ENCODE assay signal across 8 cellular contexts in genomic region chr6:26215200-26216014, GRCh38.
DNase-seq lines count a peak whose midpoint lies in the region; ATAC-seq lines count a peak whose summit lies in the region.

No MANE protein-coding gene starts in this region.

- no peak overlapping the region for H3K4me3 Mint-ChIP-seq in activated T-cell treated with anti-CD3 and anti-CD28 coated beads, Interleukin-2, amount 50 U/mL, for 72 hours
- no peak overlapping the region for H3K4me3 Mint-ChIP-seq in naive thymus-derived CD8-positive, alpha-beta T cell

- H3K36me3 ChIP-seq in ectodermal cell (ENCODE audit: control insufficient read depth, insufficient read depth, low read length), result no peaks in the 10 kb centered on the region

- no peaks in the 10 kb centered on the region for H3K9me3 Mint-ChIP-seq in activated T-cell treated with anti-CD3 and anti-CD28 coated beads, Interleukin-2, amount 50 U/mL, for 72 hours
- H3K9me3 Mint-ChIP-seq in naive thymus-derived CD8-positive, alpha-beta T cell, result peaks cover 0 to 5% (median 0%) of the 10 kb centered on the region in 9 donors

- peak overlapping the region; percentile 84 for H3K4me3 ChIP-seq in ectodermal cell (ENCODE audit: insufficient read depth, low read depth, low read length)

- POLR2A ChIA-PET in naive thymus-derived CD8-positive, alpha-beta T cell (lab: Charles Lee), result interaction anchor here (0.6 to 17.5 kb wide), 42 partner anchors 10 to 1678 kb away, joined by 3 to 669 read pairs (median 10); partner anchors contain the start of gene HMGN4

- H3K27me3 ChIP-seq in ectodermal cell (ENCODE audit: control insufficient read depth, insufficient read depth, low read length, poor library complexity, severe bottlenecking), result no peaks in the 10 kb centered on the region

- ATAC-seq in activated T-cell treated with anti-CD3 and anti-CD28 coated beads, Interleukin-2, amount 50 U/mL, for 72 hours (replicated peaks in 1 of 2), result peak; percentile 7 to 16
- ATAC-seq in naive thymus-derived CD8-positive, alpha-beta T cell, result peak in 1 of 2 donors; percentile 13
- ATAC-seq in GM18502 (IDR thresholded peaks at IDR 0.05; ENCODE audit: poor library complexity, unreplicated experiment), result no peak
- no peak for ATAC-seq in HG03432 (IDR thresholded peaks at IDR 0.05; ENCODE audit: unreplicated experiment)

- no peaks in the 10 kb centered on the region for H3K27me3 Mint-ChIP-seq in activated T-cell treated with anti-CD3 and anti-CD28 coated beads, Interleukin-2, amount 50 U/mL, for 72 hours (ENCODE audit: low read depth)
- no peaks in the 10 kb centered on the region for H3K27me3 Mint-ChIP-seq in naive thymus-derived CD8-positive, alpha-beta T cell

- WGBS in ectodermal cell, 2 experiments, result 14 to 16% methylated on average over 30 of the region's 30 CpGs

- H3K36me3 Mint-ChIP-seq in activated T-cell treated with anti-CD3 and anti-CD28 coated beads, Interleukin-2, amount 50 U/mL, for 72 hours (ENCODE audit: insufficient read depth in 2 of 2), result peaks cover 0 to 1% of the 10 kb centered on the region in 2 donors
- H3K36me3 Mint-ChIP-seq in naive thymus-derived CD8-positive, alpha-beta T cell, result no peaks in the 10 kb centered on the region

- H3K27ac Mint-ChIP-seq in activated T-cell treated with anti-CD3 and anti-CD28 coated beads, Interleukin-2, amount 50 U/mL, for 72 hours, result no peak overlapping the region
- H3K27ac Mint-ChIP-seq in naive thymus-derived CD8-positive, alpha-beta T cell, result peak overlapping the region in 1 of 10 donors; percentile 37

- peak overlapping the region; percentile 99 for H3K27ac ChIP-seq in ectodermal cell (ENCODE audit: insufficient read depth, low read depth, low read length, poor library complexity, severe bottlenecking)

- no peaks in the 10 kb centered on the region for H3K9me3 ChIP-seq in ectodermal cell (ENCODE audit: control insufficient read depth, low read length)

- peaks cover 12% of the 10 kb centered on the region for H3K4me1 Mint-ChIP-seq in activated T-cell treated with anti-CD3 and anti-CD28 coated beads, Interleukin-2, amount 50 U/mL, for 72 hours (ENCODE audit: low read depth)
- H3K4me1 Mint-ChIP-seq in naive thymus-derived CD8-positive, alpha-beta T cell, result peaks cover 0 to 11% (median 6%) of the 10 kb centered on the region in 4 donors

- DNase-seq in activated T-cell treated with anti-CD3 and anti-CD28 coated beads, Interleukin-2, amount 50 U/mL, for 72 hours, result peak; percentile 58 to 65
- DNase-seq in activated T-cell treated with anti-CD3 and anti-CD28 coated beads for 4 hours (no peak), NCI-H82 treated with DMSO at 0.1 percent for 48 hours (lab: John Stamatoyannopoulos, UW; ENCODE audit: unreplicated experiment) (peak; percentile 75), mucosa of gallbladder (ENCODE audit: low spot score) (no peak)
- peak in 6 of 10 donors; percentile 46 to 66 (median 52) for DNase-seq in naive thymus-derived CD8-positive, alpha-beta T cell

- peaks cover 3% of the 10 kb centered on the region for H3K4me1 ChIP-seq in ectodermal cell (ENCODE audit: control insufficient read depth, insufficient read depth, low read length)

Comparison
In these comparisons a context has a peak if more than half of its experiments do, and no peak if none do; other contexts are left out.
1. DNase-seq: peak in activated T-cell treated with anti-CD3 and anti-CD28 coated beads, Interleukin-2, amount 50 U/mL, for 72 hours (2 of 2), NCI-H82 treated with DMSO at 0.1 percent for 48 hours (single experiment) and naive thymus-derived CD8-positive, alpha-beta T cell (6 of 10); none in activated T-cell treated with anti-CD3 and anti-CD28 coated beads for 4 hours (single experiment) and mucosa of gallbladder (single experiment).
2. ATAC-seq: peak in activated T-cell treated with anti-CD3 and anti-CD28 coated beads, Interleukin-2, amount 50 U/mL, for 72 hours (2 of 2); none in GM18502 (single experiment) and HG03432 (single experiment).